ENCODE assay signal across 1 cellular context in genomic region chr19:17243340-17243853, GRCh38.
TF ChIP-seq lines count a peak whose summit lies in the region.

No MANE protein-coding gene starts in this region.

TF ChIP-seq in HepG2, 621 proteins besides CTCF, POLR2A, EP300 and RAD21 (continued from another document and continues in another):
- no peak for TF ChIP-seq RELA (CRISPR knock-in tag; IDR thresholded peaks at IDR 0.05)
- TF ChIP-seq TARDBP (CRISPR knock-in tag; IDR thresholded peaks at IDR 0.05) = 0 out of 2 replicates have a peak, but pooled peaks have one; percentile 13
- TF ChIP-seq DMAP1 (CRISPR knock-in tag; IDR thresholded peaks at IDR 0.05) = 0 out of 2 replicates have a peak, but pooled peaks have one; percentile 34
- TF ChIP-seq HDAC6 (IDR thresholded peaks at IDR 0.05; ENCODE audit: low read depth, low read length) = no peak
- no peak for TF ChIP-seq ZBTB46 (CRISPR knock-in tag; IDR thresholded peaks at IDR 0.05; ENCODE audit: borderline replicate concordance)
- TF ChIP-seq GATA4 (IDR thresholded peaks at IDR 0.05; ENCODE audit: borderline replicate concordance, low read depth) = no peak
- TF ChIP-seq TOPORS (CRISPR knock-in tag; IDR thresholded peaks at IDR 0.05) = no peak
- 0 out of 2 replicates have a peak, but pooled peaks have one; percentile 4 for TF ChIP-seq ARID4A (CRISPR knock-in tag; IDR thresholded peaks at IDR 0.05; ENCODE audit: borderline replicate concordance)
- no peak for TF ChIP-seq EEA1 (CRISPR knock-in tag; IDR thresholded peaks at IDR 0.05; ENCODE audit: borderline replicate concordance)
- TF ChIP-seq HNF1B (CRISPR knock-in tag; IDR thresholded peaks at IDR 0.05) = no peak
- TF ChIP-seq NFE2L1 (CRISPR knock-in tag; IDR thresholded peaks at IDR 0.05; ENCODE audit: borderline replicate concordance) = no peak
- TF ChIP-seq TRIM24 (CRISPR knock-in tag; IDR thresholded peaks at IDR 0.05) = no peak
- TF ChIP-seq HNRNPH1 (optimal IDR thresholded peaks at IDR 0.05; ENCODE audit: low read depth, low read length) = no peak
- TF ChIP-seq THRA (CRISPR knock-in tag; IDR thresholded peaks at IDR 0.05; ENCODE audit: borderline replicate concordance) = no peak
- TF ChIP-seq ZIK1 (CRISPR knock-in tag; IDR thresholded peaks at IDR 0.05; ENCODE audit: borderline replicate concordance, low read depth) = peak; percentile 37; the same call in 1 of the 2 replicates
- no peak for TF ChIP-seq ZNF337 (CRISPR knock-in tag; IDR thresholded peaks at IDR 0.05; ENCODE audit: borderline replicate concordance, low read depth)
- TF ChIP-seq ZNF878 (CRISPR knock-in tag; IDR thresholded peaks at IDR 0.05) = no peak
- no peak for TF ChIP-seq ETV5 (CRISPR knock-in tag; IDR thresholded peaks at IDR 0.05; ENCODE audit: borderline replicate concordance)
- no peak for TF ChIP-seq SIN3A (IDR thresholded peaks at IDR 0.05; ENCODE audit: borderline replicate concordance, low read depth, low read length)
- TF ChIP-seq ZSCAN21 (CRISPR knock-in tag; IDR thresholded peaks at IDR 0.05; ENCODE audit: borderline replicate concordance) = no peak
- TF ChIP-seq ZNF292 (CRISPR knock-in tag; IDR thresholded peaks at IDR 0.05; ENCODE audit: borderline replicate concordance, low read depth) = no peak
- no peak for TF ChIP-seq ZFP36L1 (CRISPR knock-in tag; IDR thresholded peaks at IDR 0.05)
- peak; percentile 53; the same call in 1 of the 2 replicates for TF ChIP-seq POLR2G (IDR thresholded peaks at IDR 0.05; ENCODE audit: low read depth, low read length)
- TF ChIP-seq MIER2 (CRISPR knock-in tag; IDR thresholded peaks at IDR 0.05) = no peak
- 0 out of 2 replicates have a peak, but pooled peaks have one; percentile 42 for TF ChIP-seq ZNF747 (CRISPR knock-in tag; IDR thresholded peaks at IDR 0.05; ENCODE audit: borderline replicate concordance)
- TF ChIP-seq ZNF883 (CRISPR knock-in tag; IDR thresholded peaks at IDR 0.05; ENCODE audit: not compliant biosample characterization) = peak; percentile 13
- no peak for TF ChIP-seq ZEB1 (IDR thresholded peaks at IDR 0.05; ENCODE audit: insufficient replicate concordance, low read depth)
- TF ChIP-seq ZFP36L2 (CRISPR knock-in tag; IDR thresholded peaks at IDR 0.05) = no peak
- peak; percentile 47; the same call in 1 of the 2 replicates for TF ChIP-seq CCDC6 (CRISPR knock-in tag; IDR thresholded peaks at IDR 0.05)
- TF ChIP-seq HINFP (CRISPR knock-in tag; IDR thresholded peaks at IDR 0.05; ENCODE audit: low read depth) = no peak
- no peak for TF ChIP-seq ZNF607 (CRISPR knock-in tag; IDR thresholded peaks at IDR 0.05; ENCODE audit: borderline replicate concordance)
- TF ChIP-seq MBNL3 (CRISPR knock-in tag; conservative IDR thresholded peaks at IDR 0.05) = no peak
- peak; percentile 58 for TF ChIP-seq ZFY (CRISPR knock-in tag; IDR thresholded peaks at IDR 0.05)
- TF ChIP-seq HOXD1 (CRISPR knock-in tag; IDR thresholded peaks at IDR 0.05) = no peak
- no peak for TF ChIP-seq GPBP1L1 (CRISPR knock-in tag; IDR thresholded peaks at IDR 0.05)
- TF ChIP-seq ZNF30 (CRISPR knock-in tag; IDR thresholded peaks at IDR 0.05) = no peak
- no peak for TF ChIP-seq ZBTB14 (CRISPR knock-in tag; IDR thresholded peaks at IDR 0.05)
- no peak for TF ChIP-seq XRCC5 (optimal IDR thresholded peaks at IDR 0.05; ENCODE audit: low read length)
- TF ChIP-seq MTF1 (CRISPR knock-in tag; IDR thresholded peaks at IDR 0.05) = no peak
- TF ChIP-seq ZNF619 (CRISPR knock-in tag; IDR thresholded peaks at IDR 0.05) = no peak
- TF ChIP-seq ZNF414 (CRISPR knock-in tag; IDR thresholded peaks at IDR 0.05) = no peak
- no peak for TF ChIP-seq IKZF4 (CRISPR knock-in tag; IDR thresholded peaks at IDR 0.05; ENCODE audit: borderline replicate concordance, low read depth, not compliant biosample characterization)
- TF ChIP-seq RBM39 (IDR thresholded peaks at IDR 0.05; ENCODE audit: low read depth, low read length, poor library complexity, severe bottlenecking) = peak; percentile 27
- TF ChIP-seq SKI (IDR thresholded peaks at IDR 0.05; ENCODE audit: partially characterized antibody) = peak; percentile 13
- TF ChIP-seq ZNF331 (CRISPR knock-in tag; IDR thresholded peaks at IDR 0.05) = no peak
- peak; percentile 29 for TF ChIP-seq TBL1XR1 (IDR thresholded peaks at IDR 0.05; ENCODE audit: borderline replicate concordance, low read length, partially characterized antibody)
- no peak for TF ChIP-seq LCORL (IDR thresholded peaks at IDR 0.05)
- peak; percentile 8; the same call in 1 of the 2 replicates for TF ChIP-seq LCORL (CRISPR knock-in tag; IDR thresholded peaks at IDR 0.05)
- TF ChIP-seq HOXA3 (CRISPR knock-in tag; IDR thresholded peaks at IDR 0.05) = peak; percentile 45; the same call in 1 of the 2 replicates
- TF ChIP-seq FOXC1 (CRISPR knock-in tag; IDR thresholded peaks at IDR 0.05; ENCODE audit: borderline replicate concordance) = no peak
- TF ChIP-seq ZNF263 (CRISPR knock-in tag; IDR thresholded peaks at IDR 0.05) = peak; percentile 56; the same call in 1 of the 2 replicates
- TF ChIP-seq ZNF549 (CRISPR knock-in tag; IDR thresholded peaks at IDR 0.05) = no peak
- no peak for TF ChIP-seq KDM2A (CRISPR knock-in tag; IDR thresholded peaks at IDR 0.05; ENCODE audit: borderline replicate concordance, low read depth)
- peak; percentile 62; the same call in 1 of the 2 replicates for TF ChIP-seq MAX (IDR thresholded peaks at IDR 0.05)
- TF ChIP-seq ZNF333 (CRISPR knock-in tag; IDR thresholded peaks at IDR 0.05; ENCODE audit: borderline replicate concordance) = no peak
- TF ChIP-seq ZNF547 (CRISPR knock-in tag; IDR thresholded peaks at IDR 0.05) = no peak
- no peak for TF ChIP-seq NONO (IDR thresholded peaks at IDR 0.05)
- TF ChIP-seq NONO (CRISPR knock-in tag; conservative IDR thresholded peaks at IDR 0.05) = 0 out of 2 replicates have a peak, but pooled peaks have one; percentile 33
